In the genomic region with DNA sequence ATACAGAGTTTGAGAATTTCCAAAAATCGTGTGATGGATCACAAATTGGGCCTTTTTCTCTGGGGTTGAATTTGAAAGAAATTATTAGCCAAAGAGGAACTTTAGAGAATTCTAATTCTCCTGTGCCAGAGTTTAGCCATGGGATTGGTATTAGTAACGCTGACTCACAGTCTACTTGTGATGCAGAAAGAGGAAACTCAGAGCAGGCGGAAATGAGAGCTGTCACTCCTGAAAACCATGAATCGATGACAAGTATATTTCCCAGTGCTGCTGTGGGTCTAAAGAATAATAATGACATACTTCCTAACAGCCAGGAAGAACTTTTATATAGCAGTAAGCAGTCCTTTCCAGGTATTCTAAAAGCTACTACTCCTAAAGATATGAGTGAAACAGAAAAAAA, we compare ENCODE assay signal across 9 cellular contexts.
DNase-seq lines count a peak whose midpoint lies in the region; ATAC-seq, FAIRE-seq and TF ChIP-seq lines count a peak whose summit lies in the region.
"Had no signal": no experiment of that assay in that cellular context is flagged by ENCODE, and none has a peak within 500 bp of the region (broad histone marks: within the 10 kb centered on the region; RNA-seq: fewer than 3 reads in every experiment).

No MANE protein-coding gene starts in this region.

- no peaks in the 10 kb centered on the region for H3K27me3 Mint-ChIP-seq in activated CD8-positive, alpha-beta memory T cell treated with anti-CD3 and anti-CD28 coated beads, Interleukin-2, amount 10 ng/mL, durations not matched to agents 7 days and 5 days
- H3K27me3 Mint-ChIP-seq in osteocyte (ENCODE audit: unreplicated experiment): no peaks in the 10 kb centered on the region

- H3K27me3 ChIP-seq in K562 (ENCODE audit: control insufficient read depth in 2 of 2, insufficient read depth in 2 of 2, low read length in 2 of 2): no peaks in the 10 kb centered on the region
- H3K27me3 ChIP-seq in effector memory CD4-positive, alpha-beta T cell (replicated peaks; ENCODE audit: control insufficient read depth, insufficient read depth, low read length, poor library complexity, severe bottlenecking): no peaks in the 10 kb centered on the region

- H3K4me2 ChIP-seq in K562 (ENCODE audit: insufficient read depth, low read length): peak overlapping the region; percentile 27; the same call in 1 of the 2 replicates

- peak overlapping the region; percentile 53 for H2AFZ ChIP-seq in K562 (ENCODE audit: low read depth, low read length)

- no peaks in the 10 kb centered on the region for H3K9me3 Mint-ChIP-seq in activated CD8-positive, alpha-beta memory T cell treated with anti-CD3 and anti-CD28 coated beads, Interleukin-2, amount 10 ng/mL, durations not matched to agents 7 days and 5 days (ENCODE audit: low read depth)
- H3K9me3 Mint-ChIP-seq in osteocyte (ENCODE audit: unreplicated experiment): no peaks in the 10 kb centered on the region

- H3K9me1 ChIP-seq in K562 (ENCODE audit: control insufficient read depth, insufficient read depth, low read length): no peaks in the 10 kb centered on the region

- H3K27ac ChIP-seq in K562 (ENCODE audit: extremely low read depth, low read depth, low read length): peak overlapping the region; percentile 64
- H3K27ac ChIP-seq in effector memory CD4-positive, alpha-beta T cell (ENCODE audit: insufficient read depth, low read length, poor library complexity, severe bottlenecking): no peak overlapping the region

- peak; percentile 91 for FAIRE-seq in K562 (lab: Jason Lieb, UNC)

- peaks cover 0 to 28% of the 10 kb centered on the region in 2 experiments; a peak in 3 of 5 replicates for H3K4me1 ChIP-seq in K562 (replicated peaks in 1 of 2; ENCODE audit: control insufficient read depth in 2 of 2, insufficient read depth in 2 of 2, low read length in 2 of 2)
- H3K4me1 ChIP-seq in effector memory CD4-positive, alpha-beta T cell (ENCODE audit: control insufficient read depth, insufficient read depth, low read length, poor library complexity, severe bottlenecking): peaks cover 15% of the 10 kb centered on the region

- CTCF ChIA-PET in activated CD8-positive, alpha-beta memory T cell treated with anti-CD3 and anti-CD28 coated beads, Interleukin-2, amount 10 ng/mL, durations not matched to agents 7 days and 5 days (lab: Charles Lee): interaction anchor here (0.7 to 0.8 kb wide), 2 partner anchors 65 to 188 kb away, joined by 3 read pairs; a partner anchor contains a TSS
- CTCF ChIA-PET in K562 (lab: Yijun Ruan, JAX; ENCODE audit: low intra/inter-chr PET ratio): no interaction called here

- no peak for TF ChIP-seq CTCF in K562 (IDR thresholded peaks at IDR 0.05 in 2 of 3, conservative IDR thresholded peaks at IDR 0.05 in 1 of 3; ENCODE audit: insufficient read depth in 2 of 3, low read depth in 1 of 3, low read length in 3 of 3)
- no peak for TF ChIP-seq CTCF in osteocyte (IDR thresholded peaks at IDR 0.05)

- no peak for DNase-seq in activated CD8-positive, alpha-beta memory T cell treated with anti-CD3 and anti-CD28 coated beads, Interleukin-2, amount 10 ng/mL, durations not matched to agents 7 days and 5 days
- DNase-seq in activated CD8-positive, alpha-beta memory T cell treated with anti-CD3 and anti-CD28 coated beads, Interleukin-2, amount 50 U/mL, for 4 hours: no peak
- DNase-seq in M059J (ENCODE audit: low read depth) (peak; percentile 85), K562 (ENCODE audit: extremely low read depth in 1 of 4, low spot score in 3 of 4) (peak in 3 of 4 experiments; percentile 14 to 76 (median 56)), osteocyte (ENCODE audit: extremely low spot score, unreplicated experiment) (no peak), T-helper 9 cell (no peak), COR-L47 (lab: John Stamatoyannopoulos, UW) (no peak)
- no peak for DNase-seq in effector memory CD4-positive, alpha-beta T cell
- DNase-seq: DND-41 had no signal

- H3K9ac ChIP-seq in K562 (ENCODE audit: insufficient read depth in 1 of 2, low read depth in 2 of 2, low read length in 2 of 2): peak overlapping the region in 1 of 2 experiments; percentile 36; a peak in 2 of 4 replicates

- intact Hi-C loops in K562 (cut with micrococcal nuclease): loop anchor here (5.0 kb wide), 1 partner anchor 64 kb away; a partner anchor contains a TSS

- ATAC-seq in activated CD8-positive, alpha-beta memory T cell treated with anti-CD3 and anti-CD28 coated beads, Interleukin-2, amount 10 ng/mL, durations not matched to agents 7 days and 5 days: peak; percentile 69
- ATAC-seq in K562: peak; percentile 93

- no peaks in the 10 kb centered on the region for H4K20me1 ChIP-seq in K562 (replicated peaks; ENCODE audit: control insufficient read depth, insufficient read depth, low read length)

- no peaks in the 10 kb centered on the region for H3K79me2 ChIP-seq in K562 (ENCODE audit: control insufficient read depth, insufficient read depth, low read length)

- H3K4me3 ChIP-seq in K562: no peak overlapping the region
- no peak overlapping the region for H3K4me3 ChIP-seq in effector memory CD4-positive, alpha-beta T cell (ENCODE audit: insufficient read depth, low read depth, low read length, poor library complexity, severe bottlenecking)

- TF ChIP-seq EP300 in K562 (IDR thresholded peaks at IDR 0.05; ENCODE audit: low read length): 0 out of 2 replicates have a peak, but pooled peaks have one; percentile 31

- peaks cover 11% of the 10 kb centered on the region; the same call in 1 of the 3 replicates for H3K36me3 ChIP-seq in K562 (ENCODE audit: control insufficient read depth, insufficient read depth, low read length)
- no peaks in the 10 kb centered on the region for H3K36me3 ChIP-seq in effector memory CD4-positive, alpha-beta T cell (ENCODE audit: control insufficient read depth, insufficient read depth, low read length)

- WGBS in K562 (ENCODE audit: insufficient coverage, low coverage, missing lambda C conversion rate): 1% methylated on average over 4 of the region's 4 CpGs

- H3K36me3 Mint-ChIP-seq in activated CD8-positive, alpha-beta memory T cell treated with anti-CD3 and anti-CD28 coated beads, Interleukin-2, amount 10 ng/mL, durations not matched to agents 7 days and 5 days: peaks cover 32% of the 10 kb centered on the region
- peaks cover 23% of the 10 kb centered on the region for H3K36me3 Mint-ChIP-seq in osteocyte (ENCODE audit: unreplicated experiment)

- peaks cover 24% of the 10 kb centered on the region for H3K4me1 Mint-ChIP-seq in activated CD8-positive, alpha-beta memory T cell treated with anti-CD3 and anti-CD28 coated beads, Interleukin-2, amount 10 ng/mL, durations not matched to agents 7 days and 5 days
- peaks cover 12% of the 10 kb centered on the region for H3K4me1 Mint-ChIP-seq in osteocyte (ENCODE audit: unreplicated experiment)

- H3K27ac Mint-ChIP-seq in activated CD8-positive, alpha-beta memory T cell treated with anti-CD3 and anti-CD28 coated beads, Interleukin-2, amount 10 ng/mL, durations not matched to agents 7 days and 5 days: peak overlapping the region; percentile 8
- peak overlapping the region; percentile 55 for H3K27ac Mint-ChIP-seq in osteocyte (ENCODE audit: unreplicated experiment)

- TF ChIP-seq POLR2A in K562 (conservative IDR thresholded peaks at IDR 0.05): no peak

- H3K4me3 Mint-ChIP-seq in activated CD8-positive, alpha-beta memory T cell treated with anti-CD3 and anti-CD28 coated beads, Interleukin-2, amount 10 ng/mL, durations not matched to agents 7 days and 5 days: no peak overlapping the region
- H3K4me3 Mint-ChIP-seq in osteocyte (ENCODE audit: unreplicated experiment): no peak overlapping the region

- BruUV-seq in K562 (replicated peaks; lab: Mats Ljungman, UMichigan): no TSS peak

- POLR2A ChIA-PET in K562 (lab: Yijun Ruan, JAX): interaction anchor here (0.7 to 2.4 kb wide), 6 partner anchors 9 to 45 kb away, joined by 3 to 10 read pairs (median 5); no protein-coding TSS in a partner anchor

- TF ChIP-seq RAD21 in K562 (CRISPR knock-in tag; conservative IDR thresholded peaks at IDR 0.05 in 1 of 2, IDR thresholded peaks at IDR 0.05 in 1 of 2): no peak

- in situ Hi-C loops in K562 (cut with MboI): no loop called here

- H3K9me3 ChIP-seq in K562 (replicated peaks; ENCODE audit: control insufficient read depth, insufficient read depth, low read depth, low read length): no peaks in the 10 kb centered on the region
- H3K9me3 ChIP-seq in effector memory CD4-positive, alpha-beta T cell (ENCODE audit: control insufficient read depth, low read length): no peaks in the 10 kb centered on the region

TF ChIP-seq in K562, 482 proteins besides CTCF, POLR2A, EP300 and RAD21 (continues in another document):
- TF ChIP-seq ZNF3 (CRISPR knock-in tag; IDR thresholded peaks at IDR 0.05): no peak
- TF ChIP-seq, protein P1, sequence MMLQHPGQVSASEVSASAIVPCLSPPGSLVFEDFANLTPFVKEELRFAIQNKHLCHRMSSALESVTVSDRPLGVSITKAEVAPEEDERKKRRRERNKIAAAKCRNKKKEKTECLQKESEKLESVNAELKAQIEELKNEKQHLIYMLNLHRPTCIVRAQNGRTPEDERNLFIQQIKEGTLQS (IDR thresholded peaks at IDR 0.05): peak; percentile 81
- TF ChIP-seq, protein P1 (CRISPR knock-in tag; conservative IDR thresholded peaks at IDR 0.05): no peak
- no peak for TF ChIP-seq CHD1 (IDR thresholded peaks at IDR 0.05; ENCODE audit: low read length)
- TF ChIP-seq EHMT2 (IDR thresholded peaks at IDR 0.05): no peak
- TF ChIP-seq, protein P2, sequence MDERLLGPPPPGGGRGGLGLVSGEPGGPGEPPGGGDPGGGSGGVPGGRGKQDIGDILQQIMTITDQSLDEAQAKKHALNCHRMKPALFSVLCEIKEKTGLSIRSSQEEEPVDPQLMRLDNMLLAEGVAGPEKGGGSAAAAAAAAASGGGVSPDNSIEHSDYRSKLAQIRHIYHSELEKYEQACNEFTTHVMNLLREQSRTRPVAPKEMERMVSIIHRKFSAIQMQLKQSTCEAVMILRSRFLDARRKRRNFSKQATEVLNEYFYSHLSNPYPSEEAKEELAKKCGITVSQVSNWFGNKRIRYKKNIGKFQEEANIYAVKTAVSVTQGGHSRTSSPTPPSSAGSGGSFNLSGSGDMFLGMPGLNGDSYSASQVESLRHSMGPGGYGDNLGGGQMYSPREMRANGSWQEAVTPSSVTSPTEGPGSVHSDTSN (CRISPR knock-in tag; IDR thresholded peaks at IDR 0.05; ENCODE audit: low read depth): peak; percentile 66
- TF ChIP-seq, protein P2 (tag; conservative IDR thresholded peaks at IDR 0.05; ENCODE audit: low read depth): peak; percentile 86

Comparison
In these comparisons a context has a peak if more than half of its experiments do, and no peak if none do; other contexts are left out.
1. DNase-seq: peak in M059J (single experiment) and K562 (3 of 4); none in activated CD8-positive, alpha-beta memory T cell treated with anti-CD3 and anti-CD28 coated beads, Interleukin-2, amount 10 ng/mL, durations not matched to agents 7 days and 5 days (single experiment), activated CD8-positive, alpha-beta memory T cell treated with anti-CD3 and anti-CD28 coated beads, Interleukin-2, amount 50 U/mL, for 4 hours (single experiment), osteocyte (single experiment), T-helper 9 cell (single experiment), COR-L47 (single experiment) and effector memory CD4-positive, alpha-beta T cell (0 of 3).